Comparison of ENCODE assay signal across 19 cellular contexts in genomic region chr12:101880769-101881168, GRCh38.
"Had no signal": no experiment of that assay in that cellular context is flagged by ENCODE, and none has a peak within 500 bp of the region (broad histone marks: within the 10 kb centered on the region; RNA-seq: fewer than 3 reads in every experiment).

No MANE protein-coding gene starts in this region.

- DNase-seq: activated CD4-positive, alpha-beta memory T cell treated with anti-CD3 and anti-CD28 coated beads, Interleukin-2, amount 10 ng/mL, durations not matched to agents 7 days and 5 days; activated CD4-positive, alpha-beta T cell treated with anti-CD3 and anti-CD28 coated beads for 4 hours; activated effector memory CD4-positive, alpha-beta T cell treated with Interleukin-2 at 50 U/mL for 16 hours; activated T-cell treated with anti-CD3 and anti-CD28 coated beads, Interleukin-2, amount 50 U/mL, for 4 hours; adrenal gland; dorsolateral prefrontal cortex; endodermal cell; kidney; left ventricle myocardium inferior; mesendoderm; nephron progenitor cell; psoas muscle; T-helper 2 cell had no signal

- H3K4me3 Mint-ChIP-seq: activated CD4-positive, alpha-beta memory T cell treated with anti-CD3 and anti-CD28 coated beads, Interleukin-2, amount 10 ng/mL, durations not matched to agents 7 days and 5 days; activated naive CD4-positive, alpha-beta T cell treated with anti-CD3 and anti-CD28 coated beads, Interleukin-2, amount 50 U/mL, for 24 hours; activated T-cell treated with anti-CD3 and anti-CD28 coated beads, Interleukin-2, amount 50 U/mL, for 4 hours; endodermal cell; nephron progenitor cell; WTC11 had no signal

- H3K27ac ChIP-seq: cardiac muscle cell, dorsolateral prefrontal cortex, hepatocyte, left ventricle myocardium inferior, psoas muscle, thoracic aorta had no signal

- H3K27me3 ChIP-seq: adrenal gland, hepatocyte had no signal

- H3K4me2 ChIP-seq: hepatocyte had no signal

- H3K4me1 ChIP-seq: psoas muscle had no signal

- H2AFZ ChIP-seq: hepatocyte had no signal

- H3K9me3 ChIP-seq: adrenal gland, left ventricle myocardium inferior, psoas muscle, thoracic aorta had no signal

- ATAC-seq: activated T-cell treated with anti-CD3 and anti-CD28 coated beads, Interleukin-2, amount 50 U/mL, for 4 hours; psoas muscle; sciatic nerve; WTC11 had no signal

- H3K4me3 ChIP-seq: adrenal gland, cardiac muscle cell, dorsolateral prefrontal cortex, hepatocyte, left ventricle myocardium inferior, psoas muscle, thoracic aorta had no signal

- H3K36me3 ChIP-seq: adrenal gland, cardiac muscle cell, left ventricle myocardium inferior, thoracic aorta had no signal

- H3K9me3 Mint-ChIP-seq: activated CD4-positive, alpha-beta memory T cell treated with anti-CD3 and anti-CD28 coated beads, Interleukin-2, amount 10 ng/mL, durations not matched to agents 7 days and 5 days; activated naive CD4-positive, alpha-beta T cell treated with anti-CD3 and anti-CD28 coated beads, Interleukin-2, amount 50 U/mL, for 24 hours; activated T-cell treated with anti-CD3 and anti-CD28 coated beads, Interleukin-2, amount 50 U/mL, for 4 hours; endodermal cell; WTC11 had no signal

- H3K27ac Mint-ChIP-seq: activated CD4-positive, alpha-beta memory T cell treated with anti-CD3 and anti-CD28 coated beads, Interleukin-2, amount 10 ng/mL, durations not matched to agents 7 days and 5 days; activated naive CD4-positive, alpha-beta T cell treated with anti-CD3 and anti-CD28 coated beads, Interleukin-2, amount 50 U/mL, for 24 hours; endodermal cell; nephron progenitor cell; WTC11 had no signal

- H3K27me3 Mint-ChIP-seq: activated CD4-positive, alpha-beta memory T cell treated with anti-CD3 and anti-CD28 coated beads, Interleukin-2, amount 10 ng/mL, durations not matched to agents 7 days and 5 days; activated naive CD4-positive, alpha-beta T cell treated with anti-CD3 and anti-CD28 coated beads, Interleukin-2, amount 50 U/mL, for 24 hours had no signal

- H3K36me3 Mint-ChIP-seq: activated naive CD4-positive, alpha-beta T cell treated with anti-CD3 and anti-CD28 coated beads, Interleukin-2, amount 50 U/mL, for 24 hours had no signal
